Comparison of ENCODE assay signal across 35 cellular contexts in the genomic region with DNA sequence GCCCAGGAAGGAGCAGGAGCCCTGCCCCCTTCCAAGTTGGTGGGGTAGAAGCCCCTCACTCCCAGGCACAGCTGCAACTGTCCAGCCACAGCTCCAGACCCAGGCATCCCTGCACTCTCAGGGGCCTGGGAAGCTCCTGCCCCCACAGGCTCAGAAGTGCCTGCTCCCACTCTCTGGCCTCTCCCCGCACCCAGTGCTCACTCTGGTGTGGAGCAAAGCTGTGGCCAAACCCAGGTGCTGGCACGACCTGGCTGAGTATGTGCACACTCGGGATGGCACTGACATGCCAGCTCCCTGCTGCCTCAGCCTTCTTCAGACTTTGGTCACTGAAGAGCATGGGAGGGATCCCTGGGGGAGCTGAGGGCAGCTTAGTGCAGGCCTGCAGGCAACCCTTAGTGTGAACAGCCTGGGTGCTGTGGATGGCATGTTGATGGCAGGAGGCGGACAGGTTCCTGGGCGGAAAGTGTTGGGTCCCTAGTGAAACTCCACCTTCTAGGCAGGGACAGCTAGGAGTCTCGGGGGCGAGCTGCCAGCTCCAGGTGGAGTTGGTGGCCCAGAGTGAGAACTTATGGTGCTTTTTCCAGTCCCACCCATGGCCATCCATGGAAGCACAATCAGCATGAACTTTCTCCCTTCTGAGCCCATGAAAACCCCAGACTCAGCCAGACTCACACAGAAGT.
"Had no signal": no experiment of that assay in that cellular context is flagged by ENCODE, and none has a peak within 500 bp of the region (broad histone marks: within the 10 kb centered on the region; RNA-seq: fewer than 3 reads in every experiment).

No MANE protein-coding gene starts in this region.

- FAIRE-seq: bronchial epithelial cell, TTC549 had no signal

- H3K4me1 Mint-ChIP-seq: activated B cell treated with CpG ODN at 0.5 μM for 24 hours; activated CD4-positive, alpha-beta T cell treated with anti-CD3 and anti-CD28 coated beads, Interleukin-2, amount 10 ng/mL, durations not matched to agents 24 days and 14 days; activated CD8-positive, alpha-beta memory T cell treated with anti-CD3 and anti-CD28 coated beads, Interleukin-2, amount 10 ng/mL, durations not matched to agents 7 days and 5 days; activated naive CD8-positive, alpha-beta T cell treated with anti-CD3 and anti-CD28 coated beads for 36 hours; central memory CD8-positive, alpha-beta T cell had no signal

- H3K4me3 ChIP-seq: adrenal gland, ascending aorta, cardiac muscle cell had no signal

- H3K27me3 Mint-ChIP-seq: activated B cell treated with CpG ODN at 0.5 μM for 24 hours; activated CD4-positive, alpha-beta memory T cell treated with anti-CD3 and anti-CD28 coated beads for 36 hours; activated CD4-positive, alpha-beta T cell treated with anti-CD3 and anti-CD28 coated beads, Interleukin-2, amount 10 ng/mL, durations not matched to agents 24 days and 14 days; activated CD8-positive, alpha-beta memory T cell treated with anti-CD3 and anti-CD28 coated beads, Interleukin-2, amount 10 ng/mL, durations not matched to agents 7 days and 5 days; activated CD8-positive, alpha-beta T cell treated with anti-CD3 and anti-CD28 coated beads for 36 hours; activated naive CD8-positive, alpha-beta T cell treated with anti-CD3 and anti-CD28 coated beads for 36 hours; activated T-cell treated with anti-CD3 and anti-CD28 coated beads, Interleukin-2, amount 50 U/mL, for 24 hours; brain; central memory CD8-positive, alpha-beta T cell had no signal

- H3K36me3 ChIP-seq: adrenal gland, ascending aorta, cardiac muscle cell had no signal

- DNase-seq: activated B cell treated with CpG ODN at 0.5 μM for 24 hours; activated CD4-positive, alpha-beta memory T cell treated with anti-CD3 and anti-CD28 coated beads for 36 hours; activated CD4-positive, alpha-beta T cell treated with anti-CD3 and anti-CD28 coated beads for 4 hours; activated CD4-positive, alpha-beta T cell treated with anti-CD3 and anti-CD28 coated beads, Interleukin-2, amount 10 ng/mL, durations not matched to agents 24 days and 14 days; activated CD4-positive, alpha-beta T cell treated with anti-CD3 and anti-CD28 coated beads, Interleukin-2, amount 50 U/mL, for 1 hour; activated CD4-positive, alpha-beta T cell treated with anti-CD3 and anti-CD28 coated beads, Interleukin-2, amount 50 U/mL, for 4 hours; activated CD4-positive, CD25-positive, alpha-beta regulatory T cell treated with anti-CD3 and anti-CD28 coated beads, Interleukin-2, amount 50 U/mL, for 72 hours; activated CD8-positive, alpha-beta memory T cell treated with anti-CD3 and anti-CD28 coated beads for 24 hours; activated CD8-positive, alpha-beta memory T cell treated with anti-CD3 and anti-CD28 coated beads, Interleukin-2, amount 10 ng/mL, durations not matched to agents 7 days and 5 days; activated CD8-positive, alpha-beta memory T cell treated with anti-CD3 and anti-CD28 coated beads, Interleukin-2, amount 50 U/mL, for 48 hours; activated CD8-positive, alpha-beta T cell treated with anti-CD3 and anti-CD28 coated beads for 36 hours; activated effector memory CD4-positive, alpha-beta T cell treated with Interleukin-2 at 50 U/mL for 16 hours; activated gamma-delta T cell; activated naive CD4-positive, alpha-beta T cell treated with anti-CD3 and anti-CD28 coated beads, Interleukin-2, amount 50 U/mL, for 16 hours; activated naive CD4-positive, alpha-beta T cell treated with Interleukin-2 at 50 U/mL for 16 hours; activated naive CD8-positive, alpha-beta T cell treated with anti-CD3 and anti-CD28 coated beads for 36 hours; activated T-cell treated with anti-CD3 and anti-CD28 coated beads, Interleukin-2, amount 50 U/mL, for 24 hours; activated T-cell treated with anti-CD3 and anti-CD28 coated beads, Interleukin-2, amount 50 U/mL, for 48 hours; adrenal gland; amniotic stem cell; SW 1271; T-helper 1 cell; T-helper 2 cell; T-helper 9 cell had no signal

- H3K27ac Mint-ChIP-seq: activated B cell treated with CpG ODN at 0.5 μM for 24 hours; activated CD4-positive, alpha-beta memory T cell treated with anti-CD3 and anti-CD28 coated beads for 36 hours; activated CD4-positive, alpha-beta T cell treated with anti-CD3 and anti-CD28 coated beads, Interleukin-2, amount 10 ng/mL, durations not matched to agents 24 days and 14 days; activated CD8-positive, alpha-beta memory T cell treated with anti-CD3 and anti-CD28 coated beads, Interleukin-2, amount 10 ng/mL, durations not matched to agents 7 days and 5 days; activated CD8-positive, alpha-beta T cell treated with anti-CD3 and anti-CD28 coated beads for 36 hours; activated naive CD4-positive, alpha-beta T cell treated with anti-CD3 and anti-CD28 coated beads, Interleukin-2, amount 50 U/mL, for 72 hours; activated naive CD8-positive, alpha-beta T cell treated with anti-CD3 and anti-CD28 coated beads for 36 hours; activated T-cell treated with anti-CD3 and anti-CD28 coated beads, Interleukin-2, amount 50 U/mL, for 24 hours; activated T-helper 2 cell treated with anti-CD3 and anti-CD28 coated beads, Interferon-gamma antibody, Interleukin-2, Interleukin-4, amounts not matched to agents 10 μg/mL and 5 μg/mL and 100 μg/mL, durations not matched to agents 14 hours and 24 hours and 36 hours; brain; T-helper 1 cell treated with Interleukin-12 subunit alpha and Interleukin-12 subunit beta and Interleukin-4 antibody, amounts not matched to agents 30 μg/mL and 1 μg/mL, for 36 hours; T-helper 2 cell treated with Interferon-gamma antibody and Interleukin-4, amounts not matched to agents 5 μg/mL and 100 μg/mL, for 36 hours had no signal

- H3K4me1 ChIP-seq: adrenal gland, ascending aorta had no signal

- H3K9me3 ChIP-seq: adrenal gland, ascending aorta had no signal

- H3K9me3 Mint-ChIP-seq: activated naive CD8-positive, alpha-beta T cell treated with anti-CD3 and anti-CD28 coated beads for 36 hours had no signal

- H3K36me3 Mint-ChIP-seq: activated CD4-positive, alpha-beta memory T cell treated with anti-CD3 and anti-CD28 coated beads for 36 hours; activated CD8-positive, alpha-beta memory T cell treated with anti-CD3 and anti-CD28 coated beads, Interleukin-2, amount 10 ng/mL, durations not matched to agents 7 days and 5 days; activated naive CD4-positive, alpha-beta T cell treated with anti-CD3 and anti-CD28 coated beads, Interleukin-2, amount 50 U/mL, for 72 hours; activated naive CD8-positive, alpha-beta T cell treated with anti-CD3 and anti-CD28 coated beads for 36 hours; brain had no signal

- H3K4me3 Mint-ChIP-seq: activated B cell treated with CpG ODN at 0.5 μM for 24 hours; activated CD4-positive, alpha-beta memory T cell treated with anti-CD3 and anti-CD28 coated beads for 36 hours; activated CD4-positive, alpha-beta T cell treated with anti-CD3 and anti-CD28 coated beads, Interleukin-2, amount 10 ng/mL, durations not matched to agents 24 days and 14 days; activated CD8-positive, alpha-beta memory T cell treated with anti-CD3 and anti-CD28 coated beads, Interleukin-2, amount 10 ng/mL, durations not matched to agents 7 days and 5 days; activated CD8-positive, alpha-beta T cell treated with anti-CD3 and anti-CD28 coated beads for 36 hours; activated naive CD8-positive, alpha-beta T cell treated with anti-CD3 and anti-CD28 coated beads for 36 hours; activated T-cell treated with anti-CD3 and anti-CD28 coated beads, Interleukin-2, amount 50 U/mL, for 24 hours; brain; central memory CD8-positive, alpha-beta T cell; T-helper 1 cell treated with Interleukin-12 subunit alpha and Interleukin-12 subunit beta and Interleukin-4 antibody, amounts not matched to agents 30 μg/mL and 1 μg/mL, for 36 hours; T-helper 2 cell treated with Interferon-gamma antibody and Interleukin-4, amounts not matched to agents 5 μg/mL and 100 μg/mL, for 36 hours had no signal

- H3K27me3 ChIP-seq: adrenal gland, ascending aorta, cardiac muscle cell had no signal

- H3K27ac ChIP-seq: adrenal gland, ascending aorta, cardiac muscle cell, VCaP had no signal

- ATAC-seq: activated CD8-positive, alpha-beta memory T cell treated with anti-CD3 and anti-CD28 coated beads, Interleukin-2, amount 10 ng/mL, durations not matched to agents 7 days and 5 days; activated CD8-positive, alpha-beta T cell treated with anti-CD3 and anti-CD28 coated beads for 36 hours; activated naive CD4-positive, alpha-beta T cell treated with anti-CD3 and anti-CD28 coated beads, Interleukin-2, amount 50 U/mL, for 72 hours had no signal
